ENCODE assay signal across 19 cellular contexts in the genomic region with DNA sequence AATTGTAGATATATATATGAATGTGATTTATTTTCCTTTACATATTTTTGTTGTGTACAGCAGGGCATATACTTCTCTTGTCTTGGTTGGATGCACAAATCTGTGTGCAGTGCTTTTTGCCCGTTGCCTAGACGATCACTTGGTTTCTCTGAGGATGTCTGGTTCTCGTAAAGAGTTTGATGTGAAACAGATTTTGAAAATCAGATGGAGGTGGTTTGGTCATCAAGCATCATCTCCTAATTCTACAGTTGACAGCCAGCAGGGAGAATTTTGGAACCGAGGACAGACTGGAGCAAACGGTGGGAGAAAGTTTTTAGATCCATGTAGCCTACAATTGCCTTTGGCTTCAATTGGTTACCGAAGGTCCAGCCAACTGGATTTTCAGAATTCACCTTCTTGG. TPM values are rescaled to one million over a fixed set of nuclear protein-coding genes. Genes with fewer than 3 reads are reported as not detected.
DNase-seq lines count a peak whose midpoint lies in the region; ATAC-seq, FAIRE-seq and TF ChIP-seq lines count a peak whose summit lies in the region.
"Had no signal": no experiment of that assay in that cellular context is flagged by ENCODE, and none has a peak within 500 bp of the region (broad histone marks: within the 10 kb centered on the region; RNA-seq: fewer than 3 reads in every experiment).

No MANE protein-coding gene starts in this region.

- no peak overlapping the region for H3K27ac ChIP-seq in thyroid gland
- H3K27ac ChIP-seq: coronary artery, heart right ventricle, lower lobe of right lung, SK-N-MC, upper lobe of left lung had no signal

- no peaks in the 10 kb centered on the region for H3K9me3 ChIP-seq in iPS-15b (ENCODE audit: control insufficient read depth, insufficient read depth, low read length)
- H3K9me3 ChIP-seq in thyroid gland = no peaks in the 10 kb centered on the region
- H3K9me3 ChIP-seq: heart right ventricle, lower lobe of right lung, upper lobe of left lung had no signal

- in situ Hi-C loops in GM13977 (cut with MboI; ENCODE audit: low pct_unique_long_range_greater_than_20kb, low sequenced_read_pairs, unreplicated experiment) = no loop called here

- H3K36me3 ChIP-seq in iPS-15b (ENCODE audit: control insufficient read depth, insufficient read depth, low read length) = no peaks in the 10 kb centered on the region
- no peaks in the 10 kb centered on the region for H3K36me3 ChIP-seq in thyroid gland
- H3K36me3 ChIP-seq: heart right ventricle, lower lobe of right lung, upper lobe of left lung had no signal

- no peak for TF ChIP-seq POLR2A in thyroid gland (IDR thresholded peaks at IDR 0.05)

- FAIRE-seq in GM18507 (lab: Jason Lieb, UNC) = peak; percentile 63

- no peak for DNase-seq in GM18507 (ENCODE audit: extremely low spot score, insufficient read length, low read depth)
- peak; percentile 32 for DNase-seq in pons (ENCODE audit: low spot score)
- no peak for DNase-seq in foreskin melanocyte
- DNase-seq in GM13977 (ENCODE audit: low spot score) = no peak
- DNase-seq in DMS153 (lab: John Stamatoyannopoulos, UW) = no peak
- no peak for DNase-seq in thyroid gland
- DNase-seq: activated CD8-positive, alpha-beta T cell treated with anti-CD3 and anti-CD28 coated beads for 36 hours; AML-193; DMS 273 treated with DMSO at 0.1 percent for 48 hours; heart right ventricle; KG1; lower lobe of right lung; NCI-H1417; upper lobe of left lung had no signal

- H3K27me3 ChIP-seq in iPS-15b (ENCODE audit: control insufficient read depth, insufficient read depth, low read length) = no peaks in the 10 kb centered on the region
- no peaks in the 10 kb centered on the region for H3K27me3 ChIP-seq in thyroid gland
- H3K27me3 ChIP-seq: heart right ventricle, upper lobe of left lung had no signal

- peak; percentile 88 for ATAC-seq in SK-N-SH treated with all-trans-retinoic acid at 6 μM for 48 hours
- ATAC-seq: activated CD8-positive, alpha-beta T cell treated with anti-CD3 and anti-CD28 coated beads for 36 hours; heart right ventricle; lower lobe of right lung; stimulated activated memory B cell treated with anti-CD40 and anti-IgM and Interleukin-4, amounts not matched to agents 10 μg/mL and 1 μg/mL and 100 μg/mL, for 72 hours had no signal

- WGBS in thyroid gland, 2 donors = 51 to 63% methylated on average over 6 of the region's 6 CpGs

- H3K9ac ChIP-seq in iPS-15b (ENCODE audit: low read depth, low read length) = no peak overlapping the region

- H3K4me1 ChIP-seq in iPS-15b (ENCODE audit: control insufficient read depth, insufficient read depth, low read length) = peaks cover 15% of the 10 kb centered on the region
- no peaks in the 10 kb centered on the region for H3K4me1 ChIP-seq in thyroid gland
- H3K4me1 ChIP-seq: lower lobe of right lung, upper lobe of left lung had no signal

- intact Hi-C loops in thyroid gland (cut with DNase I) = no loop called here

- TF ChIP-seq CTCF in GM13977 (IDR thresholded peaks at IDR 0.05; ENCODE audit: extremely low read depth, insufficient read depth, missing control alignments) (no peak), thyroid gland (IDR thresholded peaks at IDR 0.05) (no peak)

- H3K4me3 ChIP-seq in iPS-15b (ENCODE audit: low read depth, low read length) (peak overlapping the region; percentile 14), thyroid gland (replicated peaks in 1 of 3) (no peak overlapping the region)
- H3K4me3 ChIP-seq: coronary artery, heart right ventricle, lower lobe of right lung, SK-N-MC, upper lobe of left lung had no signal

TF ChIP-seq in SK-N-SH treated with all-trans-retinoic acid at 6 μM for 48 hours, 23 proteins besides CTCF, POLR2A, EP300 and RAD21:
- peak; percentile 29; the same call in 1 of the 2 replicates for TF ChIP-seq ZNF70 (CRISPR knock-in tag; IDR thresholded peaks at IDR 0.05)
- no peak for TF ChIP-seq RARB (CRISPR knock-in tag; IDR thresholded peaks at IDR 0.05)
- TF ChIP-seq SNAI2 (CRISPR knock-in tag; IDR thresholded peaks at IDR 0.05) = no peak
- peak; percentile 73; the same call in 1 of the 2 replicates for TF ChIP-seq TCF4 (CRISPR knock-in tag; IDR thresholded peaks at IDR 0.05; ENCODE audit: borderline replicate concordance)
- peak; percentile 70 for TF ChIP-seq TSHZ2 (CRISPR knock-in tag; IDR thresholded peaks at IDR 0.05)
- TF ChIP-seq ZFP3 (CRISPR knock-in tag; IDR thresholded peaks at IDR 0.05) = no peak

RNA-seq across cellular contexts. Expression of gene KLHL5, which starts 0.5 kb away (rescaled TPM):
- total RNA-seq in thyroid gland = 10 to 100 TPM; 19.7 to 27.3 (median 24.7) TPM

RNA-seq across cellular contexts. Expression of gene TMEM156, which starts 30.3 kb away (rescaled TPM):
- total RNA-seq in thyroid gland = under 1 TPM in 1 of 4 donors, not detected in 3; 0.33 TPM
